Comparison of ENCODE assay signal across 1 cellular context in genomic region chr10:36681751-36682633, GRCh38.
A peak's percentile ranks its signal among the peaks of the same experiment; 100 is the strongest.
TF ChIP-seq lines count a peak whose summit lies in the region.

No MANE protein-coding gene starts in this region.

TF ChIP-seq in H1, 55 proteins besides CTCF, POLR2A, EP300 and RAD21:
- TF ChIP-seq USF2 (IDR thresholded peaks at IDR 0.05; ENCODE audit: low read length): no peak
- TF ChIP-seq JUND (IDR thresholded peaks at IDR 0.05; ENCODE audit: low read length): peak; percentile 59; the same call in 1 of the 2 replicates
- TF ChIP-seq RNF2 (IDR thresholded peaks at IDR 0.05; ENCODE audit: borderline replicate concordance, low read depth, low read length, missing control alignments, poor library complexity, severe bottlenecking): no peak
- no peak for TF ChIP-seq EGR1 (IDR thresholded peaks at IDR 0.05; ENCODE audit: borderline replicate concordance, low read depth, low read length)
- no peak for TF ChIP-seq SP2 (IDR thresholded peaks at IDR 0.05; ENCODE audit: low read length)
- TF ChIP-seq TBP (IDR thresholded peaks at IDR 0.05; ENCODE audit: low read depth, low read length): no peak
- no peak for TF ChIP-seq ASH2L (IDR thresholded peaks at IDR 0.05; ENCODE audit: low read length)
- TF ChIP-seq E2F6 (IDR thresholded peaks at IDR 0.05): no peak
